ENCODE assay signal across 8 cellular contexts in the genomic region with DNA sequence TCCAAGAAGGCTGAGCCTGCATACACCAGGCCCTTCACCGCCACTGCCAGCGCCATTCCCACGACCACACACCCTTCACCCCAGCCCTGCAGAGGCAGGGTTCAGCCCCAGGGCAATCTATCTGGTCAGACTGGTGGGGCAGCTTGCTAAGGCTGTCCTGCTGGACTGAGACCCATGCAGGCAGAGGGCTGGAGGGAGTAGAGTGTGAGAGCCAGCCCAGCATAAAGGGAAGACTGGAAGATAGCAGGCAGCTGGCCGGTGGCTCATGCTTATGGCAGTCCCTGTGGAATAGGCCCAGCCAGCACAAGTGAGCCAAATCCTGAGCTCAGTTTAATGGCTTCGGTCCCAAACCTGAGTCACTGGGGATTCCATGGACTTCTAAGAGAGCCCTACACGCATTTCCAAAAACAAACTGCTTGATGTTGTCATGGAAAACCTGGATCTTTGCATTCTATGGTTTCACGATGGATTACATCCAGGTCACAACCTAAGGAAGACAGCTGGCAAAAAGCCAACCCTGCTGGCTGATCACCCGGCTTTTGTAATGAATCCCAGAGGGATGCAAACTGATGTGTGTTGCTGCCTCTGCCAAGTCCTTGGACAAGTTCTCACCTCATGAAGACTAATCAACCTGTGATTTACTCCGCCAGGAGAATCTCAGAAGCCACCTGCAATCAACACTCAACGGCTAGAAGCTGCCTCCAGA.
A peak's percentile ranks its signal among the peaks of the same experiment; 100 is the strongest.
DNase-seq lines count a peak whose midpoint lies in the region; ATAC-seq and TF ChIP-seq lines count a peak whose summit lies in the region.

No MANE protein-coding gene starts in this region.

- no peaks in the 10 kb centered on the region for H3K36me3 Mint-ChIP-seq in activated CD4-positive, alpha-beta T cell treated with anti-CD3 and anti-CD28 coated beads for 36 hours (ENCODE audit: low read depth)

- TF ChIP-seq CTCF in PC-9 (conservative IDR thresholded peaks at IDR 0.05): no peak
- no peak for TF ChIP-seq CTCF in fibroblast of pulmonary artery (IDR thresholded peaks at IDR 0.05; ENCODE audit: low read length, missing control alignments)

- H3K4me1 Mint-ChIP-seq in activated CD4-positive, alpha-beta T cell treated with anti-CD3 and anti-CD28 coated beads for 36 hours: peaks cover 7% of the 10 kb centered on the region

- no peaks in the 10 kb centered on the region for H3K27me3 ChIP-seq in PC-9 (ENCODE audit: insufficient read depth, low read depth)

- no peaks in the 10 kb centered on the region for H4K20me1 ChIP-seq in PC-9 (ENCODE audit: insufficient read depth)

- H3K4me1 ChIP-seq in PC-9 (replicated peaks; ENCODE audit: insufficient read depth): peaks cover 72% of the 10 kb centered on the region

- ATAC-seq in HG02798 (IDR thresholded peaks at IDR 0.05; ENCODE audit: poor library complexity, unreplicated experiment): no peak
- ATAC-seq in activated CD4-positive, alpha-beta T cell treated with anti-CD3 and anti-CD28 coated beads for 36 hours: no peak

- peaks cover 83% of the 10 kb centered on the region for H3K79me2 ChIP-seq in PC-9 (ENCODE audit: low read depth)

- peak overlapping the region; percentile 75 for H3K4me2 ChIP-seq in PC-9

- H3K4me3 ChIP-seq in PC-9 (peak overlapping the region; percentile 24; the same call in 1 of the 2 replicates), fibroblast of pulmonary artery (replicated peaks; ENCODE audit: low read depth, low read length) (peak overlapping the region; percentile 66)

- peaks cover 49% of the 10 kb centered on the region for H3K27me3 Mint-ChIP-seq in activated CD4-positive, alpha-beta T cell treated with anti-CD3 and anti-CD28 coated beads for 36 hours

- CTCF ChIA-PET in PC-9 (lab: Charles Lee): interaction anchor here (0.6 to 0.9 kb wide), 2 partner anchors 22 to 24 kb away, joined by 6 to 10 read pairs; no protein-coding TSS in a partner anchor
- CTCF ChIA-PET in activated CD4-positive, alpha-beta T cell treated with anti-CD3 and anti-CD28 coated beads for 36 hours (lab: Charles Lee): interaction anchor here (1.1 to 1.2 kb wide), 2 partner anchors 13 to 33 kb away, joined by 3 read pairs; no protein-coding TSS in a partner anchor

- intact Hi-C loops in PC-9 (cut with micrococcal nuclease; ENCODE audit: unreplicated experiment): loop anchor here (1.0 to 10.0 kb wide), 3 partner anchors 24 to 142 kb away; partner anchors contain the start of gene LHFPL2
- intact Hi-C loops in activated CD4-positive, alpha-beta T cell treated with anti-CD3 and anti-CD28 coated beads for 36 hours (cut with DNase I, micrococcal nuclease): no loop called here

- H3K9me3 ChIP-seq in PC-9 (ENCODE audit: insufficient read depth, low read depth): no peaks in the 10 kb centered on the region

- DNase-seq in GOT3 (lab: John Stamatoyannopoulos, UW): peak; percentile 76
- peak; percentile 98 to 99 for DNase-seq in PC-9
- DNase-seq in fibroblast of pulmonary artery (ENCODE audit: low read depth): peak; percentile 100
- peak in 54 of 56 donors; percentile 17 to 94 (median 70) for DNase-seq in nucleus accumbens (lab: John Stamatoyannopoulos, UW)
- no peak for DNase-seq in activated CD4-positive, alpha-beta T cell treated with anti-CD3 and anti-CD28 coated beads for 36 hours
- DNase-seq in NCI-H1930 (lab: John Stamatoyannopoulos, UW): no peak
- no peak for DNase-seq in stimulated activated CD4-positive, alpha-beta T cell treated with anti-CD3 and anti-CD28 coated beads, Interleukin-4, amount 100 ng/mL, for 4 hours

- H2AFZ ChIP-seq in PC-9: no peak overlapping the region

- no peak overlapping the region for H3K4me3 Mint-ChIP-seq in activated CD4-positive, alpha-beta T cell treated with anti-CD3 and anti-CD28 coated beads for 36 hours

- peak overlapping the region; percentile 98 for H3K27ac ChIP-seq in PC-9

- no TSS peak for BruUV-seq in PC-9 (replicated peaks; lab: Mats Ljungman, UMichigan)

- H3K27ac Mint-ChIP-seq in activated CD4-positive, alpha-beta T cell treated with anti-CD3 and anti-CD28 coated beads for 36 hours: no peak overlapping the region

- POLR2A ChIA-PET in PC-9 (lab: Charles Lee; ENCODE audit: unreplicated experiment): interaction anchor here (0.5 to 0.7 kb wide), 3 partner anchors 25 to 196 kb away, joined by 3 to 5 read pairs (median 3); partner anchors contain the start of gene LHFPL2
- POLR2A ChIA-PET in activated CD4-positive, alpha-beta T cell treated with anti-CD3 and anti-CD28 coated beads for 36 hours (lab: Charles Lee): no interaction called here

- H3K9me2 ChIP-seq in PC-9 (ENCODE audit: insufficient read depth): no peaks in the 10 kb centered on the region

- H3K9me3 Mint-ChIP-seq in activated CD4-positive, alpha-beta T cell treated with anti-CD3 and anti-CD28 coated beads for 36 hours (ENCODE audit: low read depth): no peaks in the 10 kb centered on the region

- peaks cover 33% of the 10 kb centered on the region for H3F3A ChIP-seq in PC-9 (ENCODE audit: insufficient read depth, low read depth)

- no peaks in the 10 kb centered on the region for H3K36me3 ChIP-seq in PC-9 (ENCODE audit: low read depth)

Comparison
In these comparisons a context has a peak if more than half of its experiments do, and no peak if none do; other contexts are left out.
1. DNase-seq: peak in GOT3 (single experiment), PC-9 (2 of 2), fibroblast of pulmonary artery (single experiment) and nucleus accumbens (54 of 56); none in activated CD4-positive, alpha-beta T cell treated with anti-CD3 and anti-CD28 coated beads for 36 hours (single experiment), NCI-H1930 (0 of 2) and stimulated activated CD4-positive, alpha-beta T cell treated with anti-CD3 and anti-CD28 coated beads, Interleukin-4, amount 100 ng/mL, for 4 hours (0 of 2).